In genomic region chr13:112931028-112931934, GRCh38 we compare ENCODE assay signal across 8 cellular contexts. TPM values are rescaled to one million over a fixed set of nuclear protein-coding genes. Genes with fewer than 3 reads are reported as not detected.
DNase-seq lines count a peak whose midpoint lies in the region; ATAC-seq and TF ChIP-seq lines count a peak whose summit lies in the region.

No MANE protein-coding gene starts in this region.

- DNase-seq in GM19238 (ENCODE audit: insufficient read length, low spot score) (peak; percentile 55), NCI-H1694 treated with DMSO at 0.1 percent for 48 hours (lab: John Stamatoyannopoulos, UW) (peak; percentile 62), hepatic stellate cell (ENCODE audit: low spot score) (peak; percentile 96), thyroid gland (no peak), T-helper 9 cell (no peak)
- DNase-seq in activated CD8-positive, alpha-beta T cell treated with anti-CD3 and anti-CD28 coated beads, Interleukin-2, amount 10 ng/mL, durations not matched to agents 7 days and 5 days, result no peak

- no peaks in the 10 kb centered on the region for H3K36me3 ChIP-seq in thyroid gland

- H3K9me3 Mint-ChIP-seq in activated CD8-positive, alpha-beta T cell treated with anti-CD3 and anti-CD28 coated beads, Interleukin-2, amount 10 ng/mL, durations not matched to agents 7 days and 5 days (ENCODE audit: insufficient read depth), result no peaks in the 10 kb centered on the region

- peaks cover 10 to 11% of the 10 kb centered on the region in 2 donors for H3K4me1 ChIP-seq in thyroid gland

- intact Hi-C loops in thyroid gland (cut with DNase I), result no loop called here

- no peak overlapping the region for H3K27ac Mint-ChIP-seq in activated CD8-positive, alpha-beta T cell treated with anti-CD3 and anti-CD28 coated beads, Interleukin-2, amount 10 ng/mL, durations not matched to agents 7 days and 5 days

- peaks cover 13% of the 10 kb centered on the region for H3K4me1 Mint-ChIP-seq in activated CD8-positive, alpha-beta T cell treated with anti-CD3 and anti-CD28 coated beads, Interleukin-2, amount 10 ng/mL, durations not matched to agents 7 days and 5 days (ENCODE audit: low read depth)

- TF ChIP-seq POLR2A in thyroid gland (IDR thresholded peaks at IDR 0.05), result no peak

- ATAC-seq in GM21526 (IDR thresholded peaks at IDR 0.05; ENCODE audit: low FRiP score, unreplicated experiment), result no peak
- no peak for ATAC-seq in activated CD8-positive, alpha-beta T cell treated with anti-CD3 and anti-CD28 coated beads, Interleukin-2, amount 10 ng/mL, durations not matched to agents 7 days and 5 days

- no peak overlapping the region for H3K27ac ChIP-seq in thyroid gland

- peak; percentile 81 for TF ChIP-seq CTCF in WI38 (IDR thresholded peaks at IDR 0.05; ENCODE audit: low read depth, low read length)
- peak in 4 of 6 experiments; percentile 18 to 40 (median 30) for TF ChIP-seq CTCF in thyroid gland (IDR thresholded peaks at IDR 0.05)

- no peaks in the 10 kb centered on the region for H3K36me3 Mint-ChIP-seq in activated CD8-positive, alpha-beta T cell treated with anti-CD3 and anti-CD28 coated beads, Interleukin-2, amount 10 ng/mL, durations not matched to agents 7 days and 5 days (ENCODE audit: low read depth)

- POLR2A ChIA-PET in activated CD8-positive, alpha-beta T cell treated with anti-CD3 and anti-CD28 coated beads, Interleukin-2, amount 10 ng/mL, durations not matched to agents 7 days and 5 days (lab: Charles Lee), result no interaction called here

- H3K27me3 ChIP-seq in thyroid gland, result no peaks in the 10 kb centered on the region

- H3K4me3 ChIP-seq in WI38 (ENCODE audit: low read depth, low read length), result no peak overlapping the region
- H3K4me3 ChIP-seq in thyroid gland (replicated peaks in 1 of 3), result no peak overlapping the region

- H3K27me3 Mint-ChIP-seq in activated CD8-positive, alpha-beta T cell treated with anti-CD3 and anti-CD28 coated beads, Interleukin-2, amount 10 ng/mL, durations not matched to agents 7 days and 5 days (ENCODE audit: low read depth), result peaks cover 29% of the 10 kb centered on the region

- CTCF ChIA-PET in activated CD8-positive, alpha-beta T cell treated with anti-CD3 and anti-CD28 coated beads, Interleukin-2, amount 10 ng/mL, durations not matched to agents 7 days and 5 days (lab: Charles Lee), result no interaction called here

- no peaks in the 10 kb centered on the region for H3K9me3 ChIP-seq in thyroid gland

- no peak overlapping the region for H3K4me3 Mint-ChIP-seq in activated CD8-positive, alpha-beta T cell treated with anti-CD3 and anti-CD28 coated beads, Interleukin-2, amount 10 ng/mL, durations not matched to agents 7 days and 5 days

- 78 to 81% methylated on average over 32 of the region's 32 CpGs for WGBS in thyroid gland, 2 donors

RNA-seq across cellular contexts. Expression of gene MCF2L, which starts 37.7 kb away (rescaled TPM):
- total RNA-seq in thyroid gland, result 10 to 100 TPM; 35.6 to 83.4 (median 43.6) TPM
- 1 to 10 TPM in 1 of 2 experiments, under 1 TPM in 1; 0.76 to 1.0 TPM for total RNA-seq in activated CD8-positive, alpha-beta T cell treated with anti-CD3 and anti-CD28 coated beads, Interleukin-2, amount 10 ng/mL, durations not matched to agents 7 days and 5 days

Comparison
In these comparisons a context has a peak if more than half of its experiments do, and no peak if none do; other contexts are left out.
1. DNase-seq: peak in GM19238 (single experiment), NCI-H1694 treated with DMSO at 0.1 percent for 48 hours (single experiment) and hepatic stellate cell (single experiment); none in thyroid gland (0 of 2), activated CD8-positive, alpha-beta T cell treated with anti-CD3 and anti-CD28 coated beads, Interleukin-2, amount 10 ng/mL, durations not matched to agents 7 days and 5 days (single experiment) and T-helper 9 cell (single experiment).
2. RNA of gene MCF2L, which starts 37.7 kb away (total RNA-seq): 35.6 to 83.4 TPM in thyroid gland; 0.76 to 1.0 TPM in activated CD8-positive, alpha-beta T cell treated with anti-CD3 and anti-CD28 coated beads, Interleukin-2, amount 10 ng/mL, durations not matched to agents 7 days and 5 days; every median in the first group is over 10 times any median in the second.